Comparison of ENCODE assay signal across 1 cellular context in genomic region chr17:42517516-42517915, GRCh38.
TF ChIP-seq lines count a peak whose summit lies in the region.

No MANE protein-coding gene starts in this region.

TF ChIP-seq in HepG2, 621 proteins besides CTCF, POLR2A, EP300 and RAD21 (continued from another document and continues in another):
- no peak for TF ChIP-seq ZBTB26 (CRISPR knock-in tag; IDR thresholded peaks at IDR 0.05; ENCODE audit: borderline replicate concordance)
- no peak for TF ChIP-seq ZNF615 (CRISPR knock-in tag; IDR thresholded peaks at IDR 0.05; ENCODE audit: borderline replicate concordance)
- no peak for TF ChIP-seq SRSF1 (optimal IDR thresholded peaks at IDR 0.05; ENCODE audit: low read depth, low read length)
- TF ChIP-seq ZNF205 (CRISPR knock-in tag; IDR thresholded peaks at IDR 0.05), result peak; percentile 38; the same call in 1 of the 2 replicates
- TF ChIP-seq ZFAT (CRISPR knock-in tag; conservative IDR thresholded peaks at IDR 0.05), result no peak
- TF ChIP-seq ZNF652 (CRISPR knock-in tag; IDR thresholded peaks at IDR 0.05; ENCODE audit: borderline replicate concordance, low read depth), result no peak
- no peak; the same call in 1 of the 2 replicates for TF ChIP-seq FOSL2 (CRISPR knock-in tag; IDR thresholded peaks at IDR 0.05)
- TF ChIP-seq EEA1 (CRISPR knock-in tag; IDR thresholded peaks at IDR 0.05; ENCODE audit: borderline replicate concordance), result no peak
- no peak for TF ChIP-seq FOXK1 (CRISPR knock-in tag; IDR thresholded peaks at IDR 0.05; ENCODE audit: borderline replicate concordance, low read depth)
- TF ChIP-seq GTF2F1 (IDR thresholded peaks at IDR 0.05; ENCODE audit: low read length), result no peak
- TF ChIP-seq ESRRA (CRISPR knock-in tag; IDR thresholded peaks at IDR 0.05; ENCODE audit: low read depth), result no peak
- 0 out of 2 replicates have a peak, but pooled peaks have one; percentile 52 for TF ChIP-seq FOXO1 (CRISPR knock-in tag; IDR thresholded peaks at IDR 0.05)
- TF ChIP-seq ZNF530 (CRISPR knock-in tag; IDR thresholded peaks at IDR 0.05; ENCODE audit: low read depth), result no peak
- no peak for TF ChIP-seq MIER3 (CRISPR knock-in tag; IDR thresholded peaks at IDR 0.05; ENCODE audit: borderline replicate concordance)
- TF ChIP-seq ZFY (CRISPR knock-in tag; IDR thresholded peaks at IDR 0.05), result peak; percentile 32; the same call in 1 of the 2 replicates
- TF ChIP-seq NCOA2 (CRISPR knock-in tag; IDR thresholded peaks at IDR 0.05), result no peak
- no peak for TF ChIP-seq ZXDC (CRISPR knock-in tag; IDR thresholded peaks at IDR 0.05)
- TF ChIP-seq FOXA3 (CRISPR knock-in tag; IDR thresholded peaks at IDR 0.05), result peak; percentile 39; the same call in 1 of the 2 replicates
- no peak for TF ChIP-seq SP2 (CRISPR knock-in tag; IDR thresholded peaks at IDR 0.05)
- TF ChIP-seq ZNF563 (CRISPR knock-in tag; IDR thresholded peaks at IDR 0.05), result no peak
- TF ChIP-seq KAT2B (IDR thresholded peaks at IDR 0.05; ENCODE audit: borderline replicate concordance, low read depth, low read length), result no peak
- TF ChIP-seq ZNF740 (CRISPR knock-in tag; IDR thresholded peaks at IDR 0.05), result peak; percentile 88
- TF ChIP-seq ZNF3 (CRISPR knock-in tag; IDR thresholded peaks at IDR 0.05), result no peak
- no peak for TF ChIP-seq NFE2L1 (CRISPR knock-in tag; IDR thresholded peaks at IDR 0.05; ENCODE audit: borderline replicate concordance)
- TF ChIP-seq TMF1 (CRISPR knock-in tag; IDR thresholded peaks at IDR 0.05; ENCODE audit: low read depth), result no peak
- no peak; the same call in 1 of the 2 replicates for TF ChIP-seq SOX5 (CRISPR knock-in tag; IDR thresholded peaks at IDR 0.05; ENCODE audit: borderline replicate concordance)
- 0 out of 2 replicates have a peak, but pooled peaks have one; percentile 43 for TF ChIP-seq DNMT1 (CRISPR knock-in tag; IDR thresholded peaks at IDR 0.05)
- no peak for TF ChIP-seq SIN3B (IDR thresholded peaks at IDR 0.05; ENCODE audit: low read length)
- no peak for TF ChIP-seq ATF3 (CRISPR knock-in tag; IDR thresholded peaks at IDR 0.05)
- TF ChIP-seq ZNF558 (CRISPR knock-in tag; IDR thresholded peaks at IDR 0.05; ENCODE audit: borderline replicate concordance), result no peak
- no peak for TF ChIP-seq ZNF230 (CRISPR knock-in tag; IDR thresholded peaks at IDR 0.05)
- no peak for TF ChIP-seq RERE (CRISPR knock-in tag; IDR thresholded peaks at IDR 0.05; ENCODE audit: low read depth)
- no peak for TF ChIP-seq ZNF225 (CRISPR knock-in tag; IDR thresholded peaks at IDR 0.05)
- TF ChIP-seq HNF4G (IDR thresholded peaks at IDR 0.05; ENCODE audit: borderline replicate concordance, low read depth, low read length), result no peak
- no peak for TF ChIP-seq HNF4G (CRISPR knock-in tag; IDR thresholded peaks at IDR 0.05; ENCODE audit: borderline replicate concordance, low read depth)
- TF ChIP-seq NR2C2 (CRISPR knock-in tag; IDR thresholded peaks at IDR 0.05; ENCODE audit: borderline replicate concordance), result no peak
- TF ChIP-seq PAX8 (CRISPR knock-in tag; IDR thresholded peaks at IDR 0.05; ENCODE audit: borderline replicate concordance), result no peak
- TF ChIP-seq NRL (CRISPR knock-in tag; IDR thresholded peaks at IDR 0.05; ENCODE audit: borderline replicate concordance), result no peak
- TF ChIP-seq PBX2 (CRISPR knock-in tag; IDR thresholded peaks at IDR 0.05), result no peak
- no peak for TF ChIP-seq HOXD1 (CRISPR knock-in tag; IDR thresholded peaks at IDR 0.05)
- no peak for TF ChIP-seq SNAPC2 (CRISPR knock-in tag; IDR thresholded peaks at IDR 0.05)
- no peak for TF ChIP-seq PRDM10 (CRISPR knock-in tag; IDR thresholded peaks at IDR 0.05; ENCODE audit: low read depth)
- no peak for TF ChIP-seq STAT5B (CRISPR knock-in tag; IDR thresholded peaks at IDR 0.05)
- TF ChIP-seq ZNF607 (CRISPR knock-in tag; IDR thresholded peaks at IDR 0.05; ENCODE audit: borderline replicate concordance), result no peak
- no peak for TF ChIP-seq RARA (CRISPR knock-in tag; IDR thresholded peaks at IDR 0.05)
- TF ChIP-seq HMG20A (CRISPR knock-in tag; IDR thresholded peaks at IDR 0.05; ENCODE audit: borderline replicate concordance), result 0 out of 2 replicates have a peak, but pooled peaks have one; percentile 28
- no peak for TF ChIP-seq LRRFIP1 (CRISPR knock-in tag; conservative IDR thresholded peaks at IDR 0.05)
- TF ChIP-seq HNF4A (CRISPR knock-in tag; IDR thresholded peaks at IDR 0.05), result no peak
- no peak for TF ChIP-seq ZBTB34 (CRISPR knock-in tag; IDR thresholded peaks at IDR 0.05)
- TF ChIP-seq ISX (CRISPR knock-in tag; conservative IDR thresholded peaks at IDR 0.05), result no peak
